27 cellular contexts compared by ENCODE assay signal in genomic region chr10:99506416-99506815, GRCh38. TPM values are rescaled to one million over a fixed set of nuclear protein-coding genes. Genes with fewer than 3 reads are reported as not detected.
"Had no signal": no experiment of that assay in that cellular context is flagged by ENCODE, and none has a peak within 500 bp of the region (broad histone marks: within the 10 kb centered on the region; RNA-seq: fewer than 3 reads in every experiment).

No MANE protein-coding gene starts in this region.

- H3K4me1 ChIP-seq: SJSA1 had no signal

- H3K9me3 ChIP-seq: SJSA1 had no signal

- H3K4me3 ChIP-seq: SJSA1, SK-N-MC had no signal

- H3K27ac ChIP-seq: HL-60, SJSA1, SK-N-MC had no signal

- H3K36me3 ChIP-seq: SJSA1 had no signal

- DNase-seq: IMR-90, Karpas-422, KG1, MV-4-11, NCI-H1048, NCI-H1105, NCI-H1417, NCI-H1436 treated with DMSO at 0.1 percent for 48 hours, NCI-H1694, NCI-H1930, NCI-H2081, NCI-H2107, NCI-H2227 treated with DMSO at 0.1 percent for 48 hours, NCI-H446, NCI-H510A, NCI-H524 treated with DMSO at 0.1 percent for 48 hours, NCI-H69, NCI-H774, Right ventricle myocardium superior, RPMI8226, SIG-M5 had no signal

RNA-seq across cellular contexts. Expression of gene NKX2-3, which starts 26.3 kb away (rescaled TPM):
- total RNA-seq: HepG2, HT-29, IMR-90, MCF 10A, Right ventricle myocardium superior, SJSA1 had no signal
- polyA plus RNA-seq: HepG2, IMR-90 had no signal
